Comparison of ENCODE assay signal across 11 cellular contexts in the genomic region with DNA sequence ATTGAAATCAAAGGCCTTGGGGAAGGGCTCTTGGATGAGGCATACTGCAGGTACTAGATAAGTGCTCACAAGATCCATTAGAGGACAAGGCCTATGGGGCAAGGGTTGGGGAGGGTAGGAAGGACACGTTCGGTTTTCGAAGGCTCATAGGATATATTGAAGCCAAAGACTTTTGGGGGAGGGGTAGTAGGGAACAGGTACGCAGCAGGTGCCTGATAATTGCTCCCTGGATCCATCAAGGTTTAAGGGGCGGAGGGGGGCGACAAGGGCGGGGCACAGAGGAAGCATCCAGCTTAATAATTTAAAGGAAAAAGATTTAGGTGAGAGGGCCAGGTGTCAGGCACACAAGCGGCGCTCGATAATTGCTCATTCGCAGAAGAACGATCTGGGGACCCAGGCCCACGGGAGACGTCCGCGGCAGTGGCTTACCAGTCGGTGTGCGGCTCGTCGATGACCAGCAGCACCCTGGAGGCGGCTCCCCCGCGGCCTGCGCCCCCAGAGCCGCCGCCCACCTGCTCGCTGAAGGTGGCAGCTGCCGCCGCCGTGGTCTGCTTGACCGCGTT. TPM values are rescaled to one million over a fixed set of nuclear protein-coding genes. Genes with fewer than 3 reads are reported as not detected.
DNase-seq lines count a peak whose midpoint lies in the region; ATAC-seq and TF ChIP-seq lines count a peak whose summit lies in the region.
"Had no signal": no experiment of that assay in that cellular context is flagged by ENCODE, and none has a peak within 500 bp of the region (broad histone marks: within the 10 kb centered on the region; RNA-seq: fewer than 3 reads in every experiment).

No MANE protein-coding gene starts in this region.

- no peak for TF ChIP-seq POLR2A in stomach (IDR thresholded peaks at IDR 0.05)

- peaks cover 14% of the 10 kb centered on the region for H3K4me1 Mint-ChIP-seq in activated T-cell treated with anti-CD3 and anti-CD28 coated beads, Interleukin-2, amount 50 U/mL, for 72 hours (ENCODE audit: low read depth)
- peaks cover 11% of the 10 kb centered on the region for H3K4me1 Mint-ChIP-seq in activated CD8-positive, alpha-beta T cell treated with anti-CD3 and anti-CD28 coated beads for 36 hours (ENCODE audit: low read depth)

- no peak for TF ChIP-seq EP300 in stomach (IDR thresholded peaks at IDR 0.05)

- DNase-seq in activated T-cell treated with anti-CD3 and anti-CD28 coated beads, Interleukin-2, amount 50 U/mL, for 72 hours, result no peak
- DNase-seq in activated T-cell treated with anti-CD3 and anti-CD28 coated beads, Interleukin-2, amount 50 U/mL, for 1 hour, result no peak
- no peak for DNase-seq in activated CD8-positive, alpha-beta T cell treated with anti-CD3 and anti-CD28 coated beads for 36 hours
- no peak for DNase-seq in stomach
- DNase-seq in NCI-H524 treated with DMSO at 0.1 percent for 48 hours (lab: John Stamatoyannopoulos, UW), result no peak
- no peak for DNase-seq in MG63

- no peak for TF ChIP-seq CTCF in activated CD8-positive, alpha-beta T cell treated with anti-CD3 and anti-CD28 coated beads for 36 hours (IDR thresholded peaks at IDR 0.05)
- no peak for TF ChIP-seq CTCF in stomach (IDR thresholded peaks at IDR 0.05)

- no peak overlapping the region for H3K9ac ChIP-seq in iPS-15b (ENCODE audit: low read depth, low read length)
- H3K9ac ChIP-seq: BLaER1 treated with 17β-estradiol and CSF1 and Interleukin-3, amounts not matched to agents 10 nM and 100 nM had no signal

- H3K9me3 Mint-ChIP-seq in activated T-cell treated with anti-CD3 and anti-CD28 coated beads, Interleukin-2, amount 50 U/mL, for 72 hours, result no peaks in the 10 kb centered on the region
- H3K9me3 Mint-ChIP-seq in activated CD8-positive, alpha-beta T cell treated with anti-CD3 and anti-CD28 coated beads for 36 hours, result no peaks in the 10 kb centered on the region

- H3K27me3 Mint-ChIP-seq in activated T-cell treated with anti-CD3 and anti-CD28 coated beads, Interleukin-2, amount 50 U/mL, for 72 hours (ENCODE audit: low read depth), result peaks cover 49% of the 10 kb centered on the region
- peaks cover 7% of the 10 kb centered on the region for H3K27me3 Mint-ChIP-seq in activated CD8-positive, alpha-beta T cell treated with anti-CD3 and anti-CD28 coated beads for 36 hours

- ATAC-seq in activated T-cell treated with anti-CD3 and anti-CD28 coated beads, Interleukin-2, amount 50 U/mL, for 72 hours (replicated peaks in 1 of 2), result no peak
- ATAC-seq in activated CD8-positive, alpha-beta T cell treated with anti-CD3 and anti-CD28 coated beads for 36 hours, result no peak
- ATAC-seq in HG02610 (IDR thresholded peaks at IDR 0.05; ENCODE audit: unreplicated experiment), result no peak

- CTCF ChIA-PET in activated CD8-positive, alpha-beta T cell treated with anti-CD3 and anti-CD28 coated beads for 36 hours (lab: Charles Lee), result no interaction called here

- intact Hi-C loops in activated CD8-positive, alpha-beta T cell treated with anti-CD3 and anti-CD28 coated beads for 36 hours (cut with micrococcal nuclease), result no loop called here
- intact Hi-C loops in stomach (cut with DNase I; ENCODE audit: low total_unique reads), result no loop called here

- H3K9me3 ChIP-seq in iPS-15b (ENCODE audit: control insufficient read depth, insufficient read depth, low read length), result peaks cover 2% of the 10 kb centered on the region
- H3K9me3 ChIP-seq in stomach, result no peaks in the 10 kb centered on the region
- no peaks in the 10 kb centered on the region for H3K9me3 ChIP-seq in MG63
- H3K9me3 ChIP-seq: mucosa of descending colon had no signal

- H3K27me3 ChIP-seq in iPS-15b (ENCODE audit: control insufficient read depth, insufficient read depth, low read length) (peaks cover 10% of the 10 kb centered on the region), stomach (peaks cover 0 to 18% (median 13%) of the 10 kb centered on the region in 3 donors), MG63 (no peaks in the 10 kb centered on the region)

- peak overlapping the region; percentile 50 to 71 for H3K4me3 Mint-ChIP-seq in activated T-cell treated with anti-CD3 and anti-CD28 coated beads, Interleukin-2, amount 50 U/mL, for 72 hours
- peak overlapping the region; percentile 53 for H3K4me3 Mint-ChIP-seq in activated CD8-positive, alpha-beta T cell treated with anti-CD3 and anti-CD28 coated beads for 36 hours

- H3K4me1 ChIP-seq in iPS-15b (ENCODE audit: control insufficient read depth, insufficient read depth, low read length) (no peaks in the 10 kb centered on the region), stomach (peaks cover 0 to 13% (median 11%) of the 10 kb centered on the region in 4 donors)

- WGBS in stomach, 5 donors, result 36 to 68% (median 54%) methylated on average over 11 to 32 of the region's 32 CpGs

- peak overlapping the region; percentile 46 for H3K4me3 ChIP-seq in iPS-15b (ENCODE audit: low read depth, low read length)
- H3K4me3 ChIP-seq in stomach, result peak overlapping the region in 3 of 4 donors; percentile 30 to 43 (median 39)
- H3K4me3 ChIP-seq in MG63, result no peak overlapping the region
- H3K4me3 ChIP-seq: mucosa of descending colon had no signal

- H3K27ac Mint-ChIP-seq in activated T-cell treated with anti-CD3 and anti-CD28 coated beads, Interleukin-2, amount 50 U/mL, for 72 hours, result no peak overlapping the region
- no peak overlapping the region for H3K27ac Mint-ChIP-seq in activated CD8-positive, alpha-beta T cell treated with anti-CD3 and anti-CD28 coated beads for 36 hours

- no peaks in the 10 kb centered on the region for H3K36me3 ChIP-seq in iPS-15b (ENCODE audit: control insufficient read depth, insufficient read depth, low read length)
- H3K36me3 ChIP-seq in stomach, result no peaks in the 10 kb centered on the region
- H3K36me3 ChIP-seq in MG63, result no peaks in the 10 kb centered on the region
- H3K36me3 ChIP-seq: BLaER1 treated with 17β-estradiol and CSF1 and Interleukin-3, amounts not matched to agents 10 nM and 100 nM had no signal

- H3K27ac ChIP-seq in stomach, result no peak overlapping the region
- H3K27ac ChIP-seq: BLaER1 treated with 17β-estradiol and CSF1 and Interleukin-3, amounts not matched to agents 10 nM and 100 nM had no signal

- POLR2A ChIA-PET in activated CD8-positive, alpha-beta T cell treated with anti-CD3 and anti-CD28 coated beads for 36 hours (lab: Charles Lee), result no interaction called here

- no peaks in the 10 kb centered on the region for H3K36me3 Mint-ChIP-seq in activated T-cell treated with anti-CD3 and anti-CD28 coated beads, Interleukin-2, amount 50 U/mL, for 72 hours (ENCODE audit: insufficient read depth in 2 of 2)
- no peaks in the 10 kb centered on the region for H3K36me3 Mint-ChIP-seq in activated CD8-positive, alpha-beta T cell treated with anti-CD3 and anti-CD28 coated beads for 36 hours (ENCODE audit: low read depth)

RNA-seq across cellular contexts. Expression of a gene that starts 0.7 kb away (rescaled TPM):
- 1 to 10 TPM in 1 of 2 donors, under 1 TPM in 1; 0.67 to 2.0 TPM for total RNA-seq in activated T-cell treated with anti-CD3 and anti-CD28 coated beads, Interleukin-2, amount 50 U/mL, for 72 hours
- total RNA-seq in activated CD8-positive, alpha-beta T cell treated with anti-CD3 and anti-CD28 coated beads for 36 hours, result under 1 TPM; 0.67 to 0.74 TPM
- 1 to 10 TPM in 1 of 5 donors, not detected in 4; 1.5 TPM for total RNA-seq in stomach
- 1 to 10 TPM in 1 of 3 donors, under 1 TPM in 1, not detected in 1; 0.45 to 1.7 TPM for polyA plus RNA-seq in stomach
- 0.26 TPM in 1 of 2 replicates, not detected in the other for total RNA-seq in MG63 (2014; rRNA removed; shearing (Covaris generic); ENCODE audit: low replicate concordance)

RNA-seq across cellular contexts. Expression of a gene that starts 10.7 kb away (rescaled TPM):
- total RNA-seq in activated T-cell treated with anti-CD3 and anti-CD28 coated beads, Interleukin-2, amount 50 U/mL, for 72 hours, result 1 to 10 TPM; 6.4 to 9.5 TPM
- total RNA-seq in activated CD8-positive, alpha-beta T cell treated with anti-CD3 and anti-CD28 coated beads for 36 hours, result 1 to 10 TPM; 1.6 to 2.1 TPM
- total RNA-seq in stomach, result 1 to 10 TPM in 2 of 5 donors, not detected in 3; 1.2 to 3.3 TPM
- polyA plus RNA-seq in stomach, result 1 to 10 TPM; 1.4 to 3.4 (median 3.1) TPM
- total RNA-seq in MG63 (2014; rRNA removed; shearing (Covaris generic); ENCODE audit: low replicate concordance), result not detected in 2 replicates
- total RNA-seq: M059J had no signal

RNA-seq across cellular contexts. Expression of a gene that starts 31.4 kb away (rescaled TPM):
- total RNA-seq in activated T-cell treated with anti-CD3 and anti-CD28 coated beads, Interleukin-2, amount 50 U/mL, for 72 hours, result 10 to 100 TPM; 82.7 to 84.9 TPM
- 10 to 100 TPM; 67.6 to 73.2 TPM for total RNA-seq in activated CD8-positive, alpha-beta T cell treated with anti-CD3 and anti-CD28 coated beads for 36 hours
- 10 to 100 TPM in 3 of 5 donors, 1 to 10 TPM in 2; 6.8 to 27.2 (median 17.7) TPM for total RNA-seq in stomach
- 10 to 100 TPM in 2 of 3 donors, 1 to 10 TPM in 1; 8.8 to 18.0 (median 15.3) TPM for polyA plus RNA-seq in stomach
- total RNA-seq in MG63 (2014; rRNA removed; shearing (Covaris generic); ENCODE audit: low replicate concordance), result 33.2 and 39.4 TPM in 2 replicates

RNA-seq across cellular contexts. Expression of a gene that starts 36.8 kb away (rescaled TPM):
- 10 to 100 TPM; 31.5 to 71.2 TPM for total RNA-seq in activated T-cell treated with anti-CD3 and anti-CD28 coated beads, Interleukin-2, amount 50 U/mL, for 72 hours
- 1 to 10 TPM; 3.0 to 4.3 TPM for total RNA-seq in activated CD8-positive, alpha-beta T cell treated with anti-CD3 and anti-CD28 coated beads for 36 hours
- total RNA-seq in stomach, result 100 to 1,000 TPM in 1 of 5 donors, 10 to 100 TPM in 4; 40.0 to 159 (median 93.3) TPM
- polyA plus RNA-seq in stomach, result 100 to 1,000 TPM in 2 of 3 donors, 10 to 100 TPM in 1; 86.0 to 237 (median 103) TPM
- 162 and 333 TPM in 2 replicates for total RNA-seq in MG63 (2014; rRNA removed; shearing (Covaris generic); ENCODE audit: low replicate concordance)

RNA-seq across cellular contexts. Expression of a gene that starts 40.0 kb away (rescaled TPM):
- 100 to 1,000 TPM; 173 to 205 TPM for total RNA-seq in activated T-cell treated with anti-CD3 and anti-CD28 coated beads, Interleukin-2, amount 50 U/mL, for 72 hours
- 100 to 1,000 TPM; 187 to 192 TPM for total RNA-seq in activated CD8-positive, alpha-beta T cell treated with anti-CD3 and anti-CD28 coated beads for 36 hours
- 100 to 1,000 TPM in 1 of 5 donors, 10 to 100 TPM in 3, 1 to 10 TPM in 1; 2.9 to 108 (median 70.5) TPM for total RNA-seq in stomach
- polyA plus RNA-seq in stomach, result 100 to 1,000 TPM; 176 to 320 (median 203) TPM
- total RNA-seq in MG63 (2014; rRNA removed; shearing (Covaris generic); ENCODE audit: low replicate concordance), result 155 and 240 TPM in 2 replicates
